ENCODE assay signal across 12 cellular contexts in the genomic region with DNA sequence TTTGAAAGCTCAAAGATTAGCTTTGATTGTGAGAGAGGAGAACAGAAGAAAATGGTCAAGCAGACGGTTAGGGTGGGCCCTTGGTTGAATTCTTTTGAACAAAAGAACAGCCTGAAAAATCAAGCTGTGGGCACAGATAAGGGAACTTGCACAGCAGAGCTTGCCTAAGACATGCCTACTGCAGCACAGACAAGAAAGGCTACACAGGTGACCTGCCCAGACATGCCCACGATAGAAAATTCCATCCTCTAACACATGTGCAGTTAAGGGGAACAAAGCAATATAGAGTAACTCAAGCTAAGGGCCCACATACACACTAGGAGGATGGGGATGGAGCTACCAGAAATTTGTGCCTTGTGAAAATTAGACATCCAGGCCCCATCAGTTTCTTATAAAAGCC.
DNase-seq lines count a peak whose midpoint lies in the region; ATAC-seq and TF ChIP-seq lines count a peak whose summit lies in the region.
"Had no signal": no experiment of that assay in that cellular context is flagged by ENCODE, and none has a peak within 500 bp of the region (broad histone marks: within the 10 kb centered on the region; RNA-seq: fewer than 3 reads in every experiment).

No MANE protein-coding gene starts in this region.

- DNase-seq in NCI-H526 treated with DMSO at 0.1 percent for 48 hours (lab: John Stamatoyannopoulos, UW) (peak; percentile 26), fibroblast of pulmonary artery (ENCODE audit: low read depth) (peak; percentile 3), GM10266 (ENCODE audit: extremely low spot score) (no peak), HPDE6-E6E7 (ENCODE audit: extremely low spot score) (no peak)
- DNase-seq in activated effector memory CD4-positive, alpha-beta T cell treated with anti-CD3 and anti-CD28 coated beads, Interleukin-2, amount 50 U/mL, for 16 hours, result no peak
- DNase-seq: activated T-cell treated with anti-CD3 and anti-CD28 coated beads for 4 hours; MM.1S; stimulated activated naive CD8-positive, alpha-beta T cell treated with anti-CD3 and anti-CD28 coated beads, Interleukin-15, Interleukin-2, amounts not matched to agents 100 U/mL and 50 U/mL, for 24 hours had no signal

- ATAC-seq in GM18511 (IDR thresholded peaks at IDR 0.05; ENCODE audit: unreplicated experiment), result peak; percentile 68
- peak; percentile 72 for ATAC-seq in HG02610 (IDR thresholded peaks at IDR 0.05; ENCODE audit: unreplicated experiment)
- ATAC-seq in HG03571 (IDR thresholded peaks at IDR 0.05; ENCODE audit: unreplicated experiment), result no peak
- ATAC-seq: left lobe of liver; stimulated activated naive CD8-positive, alpha-beta T cell treated with anti-CD3 and anti-CD28 coated beads, Interleukin-15, Interleukin-2, amounts not matched to agents 100 U/mL and 50 U/mL, for 24 hours had no signal

- TF ChIP-seq CTCF in fibroblast of pulmonary artery (IDR thresholded peaks at IDR 0.05; ENCODE audit: low read length, missing control alignments) (no peak), GM10266 (IDR thresholded peaks at IDR 0.05; ENCODE audit: control insufficient read depth, insufficient read depth, low read depth, missing control alignments) (no peak)

- no peak overlapping the region for H3K4me3 ChIP-seq in fibroblast of pulmonary artery (replicated peaks; ENCODE audit: low read depth, low read length)

Comparison
In these comparisons a context has a peak if more than half of its experiments do, and no peak if none do; other contexts are left out.
1. DNase-seq: peak in NCI-H526 treated with DMSO at 0.1 percent for 48 hours (single experiment) and fibroblast of pulmonary artery (single experiment); none in GM10266 (single experiment), activated effector memory CD4-positive, alpha-beta T cell treated with anti-CD3 and anti-CD28 coated beads, Interleukin-2, amount 50 U/mL, for 16 hours (single experiment) and HPDE6-E6E7 (single experiment).